Comparison of ENCODE assay signal across 12 cellular contexts in the genomic region with DNA sequence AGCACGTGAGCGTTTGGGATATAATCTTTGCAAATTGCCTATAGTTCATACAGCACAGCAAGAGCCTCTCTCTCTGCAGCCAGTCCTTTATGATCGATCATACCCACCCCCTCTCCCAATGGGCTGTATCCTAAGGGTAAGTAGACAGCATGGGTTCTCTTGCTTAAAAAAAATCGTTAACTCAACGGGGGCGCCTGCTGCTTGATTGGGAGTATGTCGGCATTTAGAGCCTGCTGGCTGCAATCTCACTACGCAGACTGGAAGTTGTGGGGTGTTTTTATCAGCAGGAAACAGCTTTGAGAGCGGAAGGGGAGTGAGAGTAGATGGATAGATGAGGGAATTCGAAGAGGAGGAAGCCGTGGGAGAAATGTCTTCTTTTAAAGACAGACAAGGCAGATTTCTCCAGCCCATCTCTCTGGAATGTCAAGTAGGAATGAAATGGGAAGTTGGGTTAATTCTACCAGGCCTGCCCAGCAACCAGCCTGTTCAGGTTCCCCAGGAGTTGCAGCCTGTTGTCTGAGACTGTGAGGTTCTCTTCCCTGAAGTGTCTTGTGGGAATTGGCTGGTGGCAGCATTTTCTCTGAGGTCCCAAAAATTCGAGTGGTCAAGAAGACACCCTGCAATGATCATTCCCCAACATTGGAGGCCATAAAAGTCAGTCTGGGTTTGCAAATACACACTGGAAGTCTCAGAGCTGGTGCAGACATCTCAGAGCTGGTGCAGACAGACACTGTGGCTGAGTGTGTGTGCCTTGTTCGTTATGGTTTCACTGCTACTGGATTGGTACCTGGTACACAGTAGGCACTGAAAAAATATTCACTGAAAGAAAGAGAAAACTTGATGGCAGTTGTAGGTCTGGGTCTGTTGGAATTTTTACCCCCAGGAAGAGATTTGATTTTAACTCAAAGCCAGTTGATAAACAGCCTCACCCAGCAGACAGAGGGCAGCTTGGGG.
DNase-seq lines count a peak whose midpoint lies in the region; ATAC-seq, FAIRE-seq and TF ChIP-seq lines count a peak whose summit lies in the region.
"Had no signal": no experiment of that assay in that cellular context is flagged by ENCODE, and none has a peak within 500 bp of the region (broad histone marks: within the 10 kb centered on the region; RNA-seq: fewer than 3 reads in every experiment).

No MANE protein-coding gene starts in this region.

- H3K4me2 ChIP-seq in H1 (ENCODE audit: insufficient read depth in 1 of 2, low read depth in 2 of 2, low read length in 2 of 2): no peak overlapping the region

- H3K27me3 Mint-ChIP-seq in activated T-cell treated with anti-CD3 and anti-CD28 coated beads, Interleukin-2, amount 50 U/mL, for 24 hours: no peaks in the 10 kb centered on the region

- H3K9me3 ChIP-seq in H1 (ENCODE audit: insufficient read depth in 2 of 2, low read depth in 1 of 2, low read length in 1 of 2) (no peaks in the 10 kb centered on the region), body of pancreas (no peaks in the 10 kb centered on the region), sigmoid colon (no peaks in the 10 kb centered on the region)

- H3K4me1 Mint-ChIP-seq in activated T-cell treated with anti-CD3 and anti-CD28 coated beads, Interleukin-2, amount 50 U/mL, for 24 hours (ENCODE audit: low read depth): peaks cover 70% of the 10 kb centered on the region

- H2BK20ac ChIP-seq in H1 (ENCODE audit: low read length): no peak overlapping the region

- no peak overlapping the region for H3K4ac ChIP-seq in H1 (replicated peaks; ENCODE audit: insufficient read length, low read depth, low read length)

- peak in 1 of 2 experiments; percentile 23; a peak in 1 of 4 replicates for TF ChIP-seq RAD21 in H1 (IDR thresholded peaks at IDR 0.05 in 1 of 2, conservative IDR thresholded peaks at IDR 0.05 in 1 of 2; ENCODE audit: low read depth in 2 of 2, low read length in 2 of 2)

- POLR2A ChIA-PET in H1 (lab: Charles Lee; ENCODE audit: partially characterized antibody): no interaction called here
- POLR2A ChIA-PET in HEK293T (lab: Yijun Ruan, JAX): no interaction called here

- no peaks in the 10 kb centered on the region for H4K20me1 ChIP-seq in H1 (replicated peaks in 1 of 2; ENCODE audit: control insufficient read depth in 1 of 2, insufficient read depth in 2 of 2, low read length in 2 of 2)

- H3K27ac ChIP-seq in H1 (ENCODE audit: low read depth, low read length) (no peak overlapping the region), body of pancreas (no peak overlapping the region), sigmoid colon (peak overlapping the region in 1 of 4 donors; percentile 23)

- H3K9ac ChIP-seq in H1 (replicated peaks in 1 of 4; ENCODE audit: extremely low read depth in 1 of 4, low read depth in 3 of 4, low read length in 3 of 4): no peak overlapping the region

- TF ChIP-seq EP300 in H1 (IDR thresholded peaks at IDR 0.05; ENCODE audit: borderline replicate concordance in 1 of 2, low read depth in 2 of 2, low read length in 2 of 2) (no peak), sigmoid colon (IDR thresholded peaks at IDR 0.05) (no peak)

- no peak for ATAC-seq in body of pancreas

- H3K4me3 Mint-ChIP-seq in activated T-cell treated with anti-CD3 and anti-CD28 coated beads, Interleukin-2, amount 50 U/mL, for 24 hours: no peak overlapping the region

- peaks cover 2% of the 10 kb centered on the region; the same call in 1 of the 2 replicates for H3K23me2 ChIP-seq in H1 (ENCODE audit: low read depth, low read length)

- H3K79me2 ChIP-seq in H1 (ENCODE audit: control insufficient read depth in 1 of 2, insufficient read depth in 2 of 2, low read length in 2 of 2): no peaks in the 10 kb centered on the region; a peak in 1 of 4 replicates

- intact Hi-C loops in body of pancreas (cut with DNase I): no loop called here
- intact Hi-C loops in sigmoid colon (cut with DNase I): no loop called here

- H2AK5ac ChIP-seq in H1 (ENCODE audit: low read depth, low read length): 0 out of 2 replicates have a peak overlapping the region, but pooled peaks have one; percentile 28

- no peak overlapping the region for H3K18ac ChIP-seq in H1 (ENCODE audit: extremely low read depth, low read length)

- no peak overlapping the region for H3K14ac ChIP-seq in H1 (ENCODE audit: insufficient read length)

- H3K27ac Mint-ChIP-seq in activated T-cell treated with anti-CD3 and anti-CD28 coated beads, Interleukin-2, amount 50 U/mL, for 24 hours: peak overlapping the region; percentile 19

- TF ChIP-seq POLR2A in H1 (IDR thresholded peaks at IDR 0.05; ENCODE audit: control extremely low read depth in 1 of 2, low read depth in 2 of 2, low read length in 2 of 2) (no peak), body of pancreas (IDR thresholded peaks at IDR 0.05) (no peak), sigmoid colon (IDR thresholded peaks at IDR 0.05) (no peak)

- H3K9me3 Mint-ChIP-seq in activated T-cell treated with anti-CD3 and anti-CD28 coated beads, Interleukin-2, amount 50 U/mL, for 24 hours: no peaks in the 10 kb centered on the region

- H4K8ac ChIP-seq in H1 (ENCODE audit: extremely low read depth, insufficient read depth, low read length): no peak overlapping the region

- no peak overlapping the region for H2BK5ac ChIP-seq in H1 (ENCODE audit: low read depth, low read length)

- H3K36me3 ChIP-seq in H1 (ENCODE audit: control insufficient read depth in 2 of 4, insufficient read depth in 4 of 4, low read length in 3 of 4) (no peaks in the 10 kb centered on the region), body of pancreas (replicated peaks in 1 of 2; ENCODE audit: insufficient read depth in 1 of 2, low read depth in 2 of 2) (no peaks in the 10 kb centered on the region), sigmoid colon (no peaks in the 10 kb centered on the region)

- no peak overlapping the region for H4K5ac ChIP-seq in H1 (ENCODE audit: insufficient read length, low read depth, low read length)

- CTCF ChIA-PET in H1 (lab: Charles Lee; ENCODE audit: partially characterized antibody): interaction anchor here (0.9 to 2.0 kb wide), 4 partner anchors 10 to 67 kb away, joined by 3 to 4 read pairs (median 4); no protein-coding TSS in a partner anchor
- CTCF ChIA-PET in HEK293T (lab: Yijun Ruan, JAX): no interaction called here

- 58 to 100% methylated on average over 1 to 13 of the region's 13 CpGs for WGBS in H1 (ENCODE audit: extremely low coverage in 1 of 2, insufficient coverage in 1 of 2, insufficient read length in 1 of 2, insufficient replicate concordance in 2 of 2, low coverage in 1 of 2, low lambda C conversion rate in 2 of 2, missing lambda C conversion rate in 1 of 2), 2 experiments
- 15 to 20% methylated on average over 12 to 13 of the region's 13 CpGs for WGBS in body of pancreas, 2 donors
- 39 to 75% methylated on average over 13 of the region's 13 CpGs for WGBS in sigmoid colon, 2 donors

- no peak overlapping the region for H2BK120ac ChIP-seq in H1 (replicated peaks; ENCODE audit: low read depth, low read length)

- H3K27me3 ChIP-seq in H1 (replicated peaks in 1 of 4; ENCODE audit: control insufficient read depth in 3 of 4, extremely low read depth in 1 of 4, insufficient read depth in 3 of 4, low read length in 3 of 4) (no peaks in the 10 kb centered on the region), body of pancreas (no peaks in the 10 kb centered on the region), sigmoid colon (no peaks in the 10 kb centered on the region)

- TF ChIP-seq CTCF in H1 (IDR thresholded peaks at IDR 0.05; ENCODE audit: control extremely low read depth in 1 of 3, insufficient read depth in 1 of 3, low read depth in 1 of 3, low read length in 3 of 3) (0 out of 4 replicates have a peak, but pooled peaks of 1 of the 3 experiments have one; percentile 11), body of pancreas (IDR thresholded peaks at IDR 0.05) (no peak), sigmoid colon (IDR thresholded peaks at IDR 0.05) (no peak)

- H3K4me3 ChIP-seq in H1 (ENCODE audit: extremely low read depth in 1 of 4, insufficient read depth in 2 of 4, low read depth in 3 of 4, low read length in 4 of 4): no peak overlapping the region
- H3K4me3 ChIP-seq in body of pancreas: no peak overlapping the region
- no peak overlapping the region for H3K4me3 ChIP-seq in sigmoid colon

- H3K23ac ChIP-seq in H1 (ENCODE audit: insufficient read length): no peak overlapping the region

- H2AFZ ChIP-seq in H1 (ENCODE audit: low read length): no peak overlapping the region

- no peak overlapping the region for H4K91ac ChIP-seq in H1 (replicated peaks; ENCODE audit: insufficient read length, low read length)

- FAIRE-seq in H1 (lab: Jason Lieb, UNC): no peak
- FAIRE-seq: G401.6, keratinocyte, RCC 7860 had no signal

- H3K36me3 Mint-ChIP-seq in activated T-cell treated with anti-CD3 and anti-CD28 coated beads, Interleukin-2, amount 50 U/mL, for 24 hours (ENCODE audit: low read depth): peaks cover 17% of the 10 kb centered on the region

- peak overlapping the region; percentile 31; the same call in 1 of the 2 replicates for H2BK15ac ChIP-seq in H1 (ENCODE audit: low read length)

- DNase-seq in activated T-cell treated with anti-CD3 and anti-CD28 coated beads, Interleukin-2, amount 50 U/mL, for 24 hours: no peak
- no peak for DNase-seq in activated T-cell treated with anti-CD3 and anti-CD28 coated beads, Interleukin-2, amount 50 U/mL, for 1 hour
- peak; percentile 97 for DNase-seq in OCI-M1 (lab: John Stamatoyannopoulos, UW)
- DNase-seq in H1 (ENCODE audit: low read depth in 1 of 2, low spot score in 2 of 2): no peak
- DNase-seq in retina: peak; percentile 51
- DNase-seq in HEK293T (ENCODE audit: extremely low spot score): no peak
- no peak for DNase-seq in body of pancreas
- DNase-seq in sigmoid colon: no peak
- DNase-seq: NCI-H2081 had no signal

- no peak overlapping the region for H3K56ac ChIP-seq in H1 (replicated peaks; ENCODE audit: insufficient read length, low read depth, low read length)

- no peaks in the 10 kb centered on the region for H3K79me1 ChIP-seq in H1 (ENCODE audit: low read depth, low read length)

- H2BK12ac ChIP-seq in H1 (ENCODE audit: low read depth, low read length): no peak overlapping the region

- peaks cover 5 to 19% (median 13%) of the 10 kb centered on the region in 4 experiments; a peak in 6 of 7 replicates for H3K4me1 ChIP-seq in H1 (replicated peaks in 1 of 4; ENCODE audit: control insufficient read depth in 3 of 4, insufficient read depth in 4 of 4, low read length in 3 of 4)
- no peaks in the 10 kb centered on the region for H3K4me1 ChIP-seq in body of pancreas
- peaks cover 0 to 36% (median 24%) of the 10 kb centered on the region in 4 donors for H3K4me1 ChIP-seq in sigmoid colon

TF ChIP-seq in H1, 55 proteins besides CTCF, POLR2A, EP300 and RAD21 (continues in another document):
- TF ChIP-seq CTBP2 (IDR thresholded peaks at IDR 0.05; ENCODE audit: borderline replicate concordance, insufficient read depth, insufficient read length, low read length) (no peak), TAF1 (IDR thresholded peaks at IDR 0.05; ENCODE audit: low read depth, low read length) (no peak), FOSL1 (IDR thresholded peaks at IDR 0.05; ENCODE audit: insufficient read depth, low read depth, low read length) (no peak)

TF ChIP-seq in HEK293T, 16 proteins besides CTCF, POLR2A, EP300 and RAD21:
- no peak for TF ChIP-seq FOXA1 (IDR thresholded peaks at IDR 0.05)
- no peak for TF ChIP-seq LEF1 (IDR thresholded peaks at IDR 0.05; ENCODE audit: borderline replicate concordance)
- TF ChIP-seq HDGF (IDR thresholded peaks at IDR 0.05; ENCODE audit: borderline replicate concordance): no peak
- TF ChIP-seq NFRKB (IDR thresholded peaks at IDR 0.05): no peak
- no peak for TF ChIP-seq ZNF384 (IDR thresholded peaks at IDR 0.05)

Comparison
In these comparisons a context has a peak if more than half of its experiments do, and no peak if none do; other contexts are left out.
1. DNase-seq: peak in OCI-M1 (single experiment) and retina (single experiment); none in activated T-cell treated with anti-CD3 and anti-CD28 coated beads, Interleukin-2, amount 50 U/mL, for 24 hours (single experiment), activated T-cell treated with anti-CD3 and anti-CD28 coated beads, Interleukin-2, amount 50 U/mL, for 1 hour (single experiment), H1 (0 of 2), HEK293T (single experiment), body of pancreas (0 of 4) and sigmoid colon (single experiment).